ENCODE assay signal across 28 cellular contexts in the genomic region with DNA sequence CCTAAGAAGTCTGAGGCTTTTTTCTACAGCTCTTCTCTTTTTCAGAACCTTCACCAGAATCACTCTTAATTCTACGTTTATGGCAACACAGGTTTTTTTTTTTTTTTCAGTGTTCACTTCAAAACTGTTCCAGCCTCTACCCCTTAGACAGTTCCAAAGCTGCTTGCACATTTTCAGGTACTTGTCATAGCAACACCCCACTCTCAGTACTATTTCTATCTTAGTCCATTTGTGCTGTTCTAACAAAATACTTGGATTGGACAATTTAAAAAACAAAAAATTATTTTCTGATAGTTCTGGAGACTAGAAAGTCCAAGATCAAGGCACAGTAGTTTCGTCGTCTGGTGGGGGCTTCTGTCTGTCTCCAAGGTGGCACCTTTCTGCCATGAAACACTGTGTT.
"Had no signal": no experiment of that assay in that cellular context is flagged by ENCODE, and none has a peak within 500 bp of the region (broad histone marks: within the 10 kb centered on the region; RNA-seq: fewer than 3 reads in every experiment).

No MANE protein-coding gene starts in this region.

- H3K27me3 ChIP-seq: colonic mucosa, dorsolateral prefrontal cortex, esophagus muscularis mucosa, esophagus squamous epithelium, foreskin keratinocyte, gastrocnemius medialis, gastroesophageal sphincter, heart left ventricle, heart right ventricle had no signal

- H3K27ac Mint-ChIP-seq: dendritic cell treated with granulocyte-macrophage colony-stimulating factor and Interleukin-4, amounts not matched to agents 40 ng/mL and 50 ng/mL, for 4 days; effector memory CD8-positive, alpha-beta T cell; endodermal cell had no signal

- H3K27me3 Mint-ChIP-seq: effector memory CD8-positive, alpha-beta T cell had no signal

- H3K4me3 ChIP-seq: colonic mucosa, coronary artery, dorsolateral prefrontal cortex, esophagus muscularis mucosa, esophagus squamous epithelium, gastrocnemius medialis, gastroesophageal sphincter, heart left ventricle, heart right ventricle had no signal

- H3K27ac ChIP-seq: colonic mucosa, coronary artery, dorsolateral prefrontal cortex, epithelial cell of prostate, esophagus muscularis mucosa, esophagus squamous epithelium, foreskin keratinocyte, gastrocnemius medialis, gastroesophageal sphincter, heart left ventricle, heart right ventricle had no signal

- DNase-seq: colonic mucosa; cortex of kidney; dermis blood vessel endothelial cell; dorsolateral prefrontal cortex; effector CD4-positive, alpha-beta T cell; effector CD8-positive, alpha-beta T cell; effector memory CD4-positive, alpha-beta T cell; effector memory CD8-positive, alpha-beta T cell; endodermal cell; erythroblast; esophagus squamous epithelium; foreskin fibroblast; foreskin keratinocyte; foreskin melanocyte; gastrocnemius medialis; glutamatergic neuron; head of caudate nucleus; heart left ventricle; heart right ventricle had no signal

- H3K4me3 Mint-ChIP-seq: dendritic cell treated with granulocyte-macrophage colony-stimulating factor and Interleukin-4, amounts not matched to agents 40 ng/mL and 50 ng/mL, for 4 days; effector memory CD8-positive, alpha-beta T cell; endodermal cell had no signal

- FAIRE-seq: colon, endometrium, frontal cortex had no signal

- ATAC-seq: effector memory CD8-positive, alpha-beta T cell; esophagus mucosa; foreskin keratinocyte; gastrocnemius medialis; gastroesophageal sphincter; heart left ventricle; heart right ventricle had no signal

- H3K9me3 ChIP-seq: colonic mucosa, esophagus squamous epithelium, gastrocnemius medialis had no signal

- H3K36me3 ChIP-seq: colonic mucosa, esophagus muscularis mucosa, esophagus squamous epithelium, gastrocnemius medialis, gastroesophageal sphincter, heart left ventricle, heart right ventricle had no signal

- H3K4me1 ChIP-seq: colonic mucosa, esophagus muscularis mucosa, esophagus squamous epithelium, foreskin keratinocyte, gastrocnemius medialis, gastroesophageal sphincter, heart left ventricle, heart right ventricle had no signal

- H3K4me1 Mint-ChIP-seq: endodermal cell had no signal
